ENCODE assay signal across 15 cellular contexts in genomic region chr11:36044636-36045035, GRCh38.
"Had no signal": no experiment of that assay in that cellular context is flagged by ENCODE, and none has a peak within 500 bp of the region (broad histone marks: within the 10 kb centered on the region; RNA-seq: fewer than 3 reads in every experiment).

No MANE protein-coding gene starts in this region.

- H3K36me3 Mint-ChIP-seq: activated naive CD8-positive, alpha-beta T cell; memory B cell had no signal

- H3K4me3 Mint-ChIP-seq: activated naive CD8-positive, alpha-beta T cell; memory B cell; naive thymus-derived CD8-positive, alpha-beta T cell; stimulated activated naive CD8-positive, alpha-beta T cell treated with anti-CD3 and anti-CD28 coated beads, Interleukin-15, Interleukin-2, amounts not matched to agents 100 ng/mL and 50 ng/mL, for 24 hours; type B pancreatic cell had no signal

- H3K4me3 ChIP-seq: esophagus muscularis mucosa, gastroesophageal sphincter, suprapubic skin had no signal

- ATAC-seq: gastroesophageal sphincter; naive thymus-derived CD8-positive, alpha-beta T cell had no signal

- H3K9me3 Mint-ChIP-seq: type B pancreatic cell had no signal

- DNase-seq: activated CD4-positive, alpha-beta T cell treated with anti-CD3 and anti-CD28 coated beads, Interleukin-2, amount 50 U/mL, for 4 hours; activated gamma-delta T cell; effector CD4-positive, alpha-beta T cell; naive thymus-derived CD8-positive, alpha-beta T cell; occipital lobe; stimulated activated CD4-positive, alpha-beta T cell treated with anti-CD3 and anti-CD28 coated beads, Interleukin-2, amount 100 ng/mL, for 24 hours; WERI-Rb-1 had no signal

- H3K27me3 Mint-ChIP-seq: activated naive CD8-positive, alpha-beta T cell; progenitor cell of endocrine pancreas; type B pancreatic cell had no signal

- H3K36me3 ChIP-seq: esophagus muscularis mucosa, gastroesophageal sphincter had no signal

- H3K27me3 ChIP-seq: esophagus muscularis mucosa, gastroesophageal sphincter, suprapubic skin had no signal

- H3K4me1 Mint-ChIP-seq: memory B cell had no signal

- H3K9me3 ChIP-seq: esophagus muscularis mucosa, gastroesophageal sphincter, suprapubic skin had no signal

- H3K4me1 ChIP-seq: esophagus muscularis mucosa, gastroesophageal sphincter had no signal

- H3K27ac ChIP-seq: esophagus muscularis mucosa, gastroesophageal sphincter, suprapubic skin, WERI-Rb-1 had no signal

- H3K27ac Mint-ChIP-seq: activated naive CD8-positive, alpha-beta T cell; memory B cell; naive thymus-derived CD8-positive, alpha-beta T cell; progenitor cell of endocrine pancreas; stimulated activated naive CD8-positive, alpha-beta T cell treated with anti-CD3 and anti-CD28 coated beads, Interleukin-15, Interleukin-2, amounts not matched to agents 100 ng/mL and 50 ng/mL, for 24 hours; type B pancreatic cell had no signal
